ENCODE assay signal across 1 cellular context in the genomic region with DNA sequence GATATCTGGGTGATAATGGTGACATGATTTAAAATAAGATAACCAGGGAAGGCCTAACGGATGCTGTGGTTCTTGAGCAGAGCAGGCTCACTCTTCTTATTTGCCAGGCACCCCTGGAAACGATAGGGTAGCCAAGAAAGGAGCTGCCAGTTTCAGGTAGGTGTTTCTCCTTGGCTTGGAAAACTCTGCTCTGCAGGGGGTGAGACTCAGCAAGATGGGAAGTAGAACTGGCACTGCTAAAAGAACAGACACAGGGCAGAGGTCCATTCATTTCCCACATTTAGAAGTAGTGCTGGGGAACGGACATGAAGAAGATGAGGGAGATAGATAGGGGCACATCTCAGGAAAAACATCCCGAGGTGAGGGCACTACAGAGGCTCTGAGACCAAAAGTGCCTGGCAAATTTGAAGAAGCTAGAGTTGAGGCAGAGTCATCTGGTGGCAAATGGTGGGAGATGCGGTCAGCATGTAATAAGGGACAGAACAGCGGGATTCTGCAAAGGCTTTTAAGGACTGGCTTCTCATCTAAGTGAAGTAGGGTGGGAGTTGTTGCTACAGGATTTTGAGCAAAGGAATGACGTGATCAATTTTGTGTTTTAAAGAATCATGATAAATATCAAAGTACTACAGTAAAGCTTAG.
TF ChIP-seq lines count a peak whose summit lies in the region.

No MANE protein-coding gene starts in this region.

TF ChIP-seq in WTC11, 78 proteins besides CTCF, POLR2A, EP300 and RAD21 (continued from another document):
- TF ChIP-seq, protein P1, sequence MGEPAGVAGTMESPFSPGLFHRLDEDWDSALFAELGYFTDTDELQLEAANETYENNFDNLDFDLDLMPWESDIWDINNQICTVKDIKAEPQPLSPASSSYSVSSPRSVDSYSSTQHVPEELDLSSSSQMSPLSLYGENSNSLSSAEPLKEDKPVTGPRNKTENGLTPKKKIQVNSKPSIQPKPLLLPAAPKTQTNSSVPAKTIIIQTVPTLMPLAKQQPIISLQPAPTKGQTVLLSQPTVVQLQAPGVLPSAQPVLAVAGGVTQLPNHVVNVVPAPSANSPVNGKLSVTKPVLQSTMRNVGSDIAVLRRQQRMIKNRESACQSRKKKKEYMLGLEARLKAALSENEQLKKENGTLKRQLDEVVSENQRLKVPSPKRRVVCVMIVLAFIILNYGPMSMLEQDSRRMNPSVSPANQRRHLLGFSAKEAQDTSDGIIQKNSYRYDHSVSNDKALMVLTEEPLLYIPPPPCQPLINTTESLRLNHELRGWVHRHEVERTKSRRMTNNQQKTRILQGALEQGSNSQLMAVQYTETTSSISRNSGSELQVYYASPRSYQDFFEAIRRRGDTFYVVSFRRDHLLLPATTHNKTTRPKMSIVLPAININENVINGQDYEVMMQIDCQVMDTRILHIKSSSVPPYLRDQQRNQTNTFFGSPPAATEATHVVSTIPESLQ (CRISPR knock-in tag; IDR thresholded peaks at IDR 0.05): no peak
- TF ChIP-seq FOXJ3 (CRISPR knock-in tag; IDR thresholded peaks at IDR 0.05; ENCODE audit: borderline replicate concordance): no peak
- no peak for TF ChIP-seq SOX15 (CRISPR knock-in tag; IDR thresholded peaks at IDR 0.05)
- TF ChIP-seq, protein P2, sequence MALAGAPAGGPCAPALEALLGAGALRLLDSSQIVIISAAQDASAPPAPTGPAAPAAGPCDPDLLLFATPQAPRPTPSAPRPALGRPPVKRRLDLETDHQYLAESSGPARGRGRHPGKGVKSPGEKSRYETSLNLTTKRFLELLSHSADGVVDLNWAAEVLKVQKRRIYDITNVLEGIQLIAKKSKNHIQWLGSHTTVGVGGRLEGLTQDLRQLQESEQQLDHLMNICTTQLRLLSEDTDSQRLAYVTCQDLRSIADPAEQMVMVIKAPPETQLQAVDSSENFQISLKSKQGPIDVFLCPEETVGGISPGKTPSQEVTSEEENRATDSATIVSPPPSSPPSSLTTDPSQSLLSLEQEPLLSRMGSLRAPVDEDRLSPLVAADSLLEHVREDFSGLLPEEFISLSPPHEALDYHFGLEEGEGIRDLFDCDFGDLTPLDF (CRISPR knock-in tag; IDR thresholded peaks at IDR 0.05): no peak
- TF ChIP-seq NFATC4 (CRISPR knock-in tag; IDR thresholded peaks at IDR 0.05): no peak
- TF ChIP-seq, protein P3, sequence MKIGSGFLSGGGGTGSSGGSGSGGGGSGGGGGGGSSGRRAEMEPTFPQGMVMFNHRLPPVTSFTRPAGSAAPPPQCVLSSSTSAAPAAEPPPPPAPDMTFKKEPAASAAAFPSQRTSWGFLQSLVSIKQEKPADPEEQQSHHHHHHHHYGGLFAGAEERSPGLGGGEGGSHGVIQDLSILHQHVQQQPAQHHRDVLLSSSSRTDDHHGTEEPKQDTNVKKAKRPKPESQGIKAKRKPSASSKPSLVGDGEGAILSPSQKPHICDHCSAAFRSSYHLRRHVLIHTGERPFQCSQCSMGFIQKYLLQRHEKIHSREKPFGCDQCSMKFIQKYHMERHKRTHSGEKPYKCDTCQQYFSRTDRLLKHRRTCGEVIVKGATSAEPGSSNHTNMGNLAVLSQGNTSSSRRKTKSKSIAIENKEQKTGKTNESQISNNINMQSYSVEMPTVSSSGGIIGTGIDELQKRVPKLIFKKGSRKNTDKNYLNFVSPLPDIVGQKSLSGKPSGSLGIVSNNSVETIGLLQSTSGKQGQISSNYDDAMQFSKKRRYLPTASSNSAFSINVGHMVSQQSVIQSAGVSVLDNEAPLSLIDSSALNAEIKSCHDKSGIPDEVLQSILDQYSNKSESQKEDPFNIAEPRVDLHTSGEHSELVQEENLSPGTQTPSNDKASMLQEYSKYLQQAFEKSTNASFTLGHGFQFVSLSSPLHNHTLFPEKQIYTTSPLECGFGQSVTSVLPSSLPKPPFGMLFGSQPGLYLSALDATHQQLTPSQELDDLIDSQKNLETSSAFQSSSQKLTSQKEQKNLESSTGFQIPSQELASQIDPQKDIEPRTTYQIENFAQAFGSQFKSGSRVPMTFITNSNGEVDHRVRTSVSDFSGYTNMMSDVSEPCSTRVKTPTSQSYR (CRISPR knock-in tag; IDR thresholded peaks at IDR 0.05): no peak
- TF ChIP-seq, protein P4, sequence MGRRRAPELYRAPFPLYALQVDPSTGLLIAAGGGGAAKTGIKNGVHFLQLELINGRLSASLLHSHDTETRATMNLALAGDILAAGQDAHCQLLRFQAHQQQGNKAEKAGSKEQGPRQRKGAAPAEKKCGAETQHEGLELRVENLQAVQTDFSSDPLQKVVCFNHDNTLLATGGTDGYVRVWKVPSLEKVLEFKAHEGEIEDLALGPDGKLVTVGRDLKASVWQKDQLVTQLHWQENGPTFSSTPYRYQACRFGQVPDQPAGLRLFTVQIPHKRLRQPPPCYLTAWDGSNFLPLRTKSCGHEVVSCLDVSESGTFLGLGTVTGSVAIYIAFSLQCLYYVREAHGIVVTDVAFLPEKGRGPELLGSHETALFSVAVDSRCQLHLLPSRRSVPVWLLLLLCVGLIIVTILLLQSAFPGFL (CRISPR knock-in tag; IDR thresholded peaks at IDR 0.05; ENCODE audit: borderline replicate concordance): no peak
- no peak for TF ChIP-seq CREM (CRISPR knock-in tag; IDR thresholded peaks at IDR 0.05)
